ENCODE assay signal across 8 cellular contexts in the genomic region with DNA sequence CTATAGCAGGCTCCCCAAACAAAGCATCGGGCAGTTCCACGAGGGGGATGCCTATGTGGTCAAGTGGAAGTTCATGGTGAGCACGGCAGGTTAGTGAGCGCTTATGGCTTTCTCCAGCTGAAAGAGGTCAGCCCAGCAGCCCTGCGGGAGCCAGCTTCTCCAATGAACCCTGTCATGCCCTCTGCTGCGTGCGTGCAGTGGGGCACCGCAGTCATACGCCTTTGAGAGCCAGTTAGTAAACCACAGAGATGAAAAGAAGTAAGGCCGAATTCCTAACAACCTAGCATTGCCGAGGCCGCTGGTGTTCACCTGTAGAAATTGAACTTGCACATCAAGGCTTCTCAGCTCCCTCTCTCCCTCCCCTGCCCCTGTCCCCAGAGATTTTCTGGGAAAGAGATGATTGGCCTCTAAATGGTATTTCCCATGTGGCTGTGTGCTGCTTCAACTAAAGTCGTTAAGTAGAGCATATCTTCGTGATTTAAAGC.
DNase-seq lines count a peak whose midpoint lies in the region; ATAC-seq and TF ChIP-seq lines count a peak whose summit lies in the region.
"Not testable (repeated sequence)": the region's sequence is repeated elsewhere in the genome, so short reads cannot be mapped to it uniquely, and the experiment has no call there.

No MANE protein-coding gene starts in this region.

- peak overlapping the region; percentile 99 for H3K4me2 ChIP-seq in OCI-LY7 (ENCODE audit: low read length)

- peaks cover 36% of the 10 kb centered on the region for H3K36me3 Mint-ChIP-seq in activated CD4-positive, alpha-beta memory T cell treated with anti-CD3 and anti-CD28 coated beads, Interleukin-2, amount 10 ng/mL, durations not matched to agents 7 days and 5 days (ENCODE audit: low read depth)
- peaks cover 14 to 50% of the 10 kb centered on the region in 2 donors for H3K36me3 Mint-ChIP-seq in activated naive CD4-positive, alpha-beta T cell treated with anti-CD3 and anti-CD28 coated beads, Interleukin-2, amount 50 U/mL, for 72 hours
- H3K36me3 Mint-ChIP-seq in naive thymus-derived CD4-positive, alpha-beta T cell; stimulated activated naive CD8-positive, alpha-beta T cell treated with anti-CD3 and anti-CD28 coated beads, Interleukin-15, Interleukin-2, amounts not matched to agents 100 ng/mL and 50 ng/mL, for 24 hours (ENCODE audit: low read depth): not testable (repeated sequence)

- H3K79me2 ChIP-seq in OCI-LY7 (ENCODE audit: insufficient read depth, low read depth, low read length): peaks cover 28% of the 10 kb centered on the region

- POLR2A ChIA-PET in OCI-LY7 (lab: Charles Lee): interaction anchor here (0.6 to 3.4 kb wide), 4 partner anchors 12 to 1242 kb away, joined by 3 to 12 read pairs (median 4); no protein-coding TSS in a partner anchor
- POLR2A ChIA-PET in activated CD4-positive, alpha-beta memory T cell treated with anti-CD3 and anti-CD28 coated beads, Interleukin-2, amount 10 ng/mL, durations not matched to agents 7 days and 5 days (lab: Charles Lee): interaction anchor here (0.8 to 7.1 kb wide), 8 partner anchors 9 to 1041 kb away, joined by 3 to 149 read pairs (median 8); a partner anchor contains a TSS
- POLR2A ChIA-PET in naive thymus-derived CD4-positive, alpha-beta T cell (lab: Charles Lee): interaction anchor here (1.4 to 3.1 kb wide), 4 partner anchors 9 to 1056 kb away, joined by 3 to 15 read pairs (median 4); no protein-coding TSS in a partner anchor

- H3K27ac Mint-ChIP-seq in activated CD4-positive, alpha-beta memory T cell treated with anti-CD3 and anti-CD28 coated beads, Interleukin-2, amount 10 ng/mL, durations not matched to agents 7 days and 5 days: peak overlapping the region; percentile 99
- H3K27ac Mint-ChIP-seq in activated naive CD4-positive, alpha-beta T cell treated with anti-CD3 and anti-CD28 coated beads, Interleukin-2, amount 50 U/mL, for 72 hours: peak overlapping the region; percentile 96 to 100
- H3K27ac Mint-ChIP-seq in naive thymus-derived CD4-positive, alpha-beta T cell: peak overlapping the region; percentile 88 to 99 (median 97)
- H3K27ac Mint-ChIP-seq in stimulated activated naive CD8-positive, alpha-beta T cell treated with anti-CD3 and anti-CD28 coated beads, Interleukin-15, Interleukin-2, amounts not matched to agents 100 ng/mL and 50 ng/mL, for 24 hours: peak overlapping the region; percentile 95

- H3K4me3 Mint-ChIP-seq in activated CD4-positive, alpha-beta memory T cell treated with anti-CD3 and anti-CD28 coated beads, Interleukin-2, amount 10 ng/mL, durations not matched to agents 7 days and 5 days: peak overlapping the region; percentile 82
- H3K4me3 Mint-ChIP-seq in naive thymus-derived CD4-positive, alpha-beta T cell: peak overlapping the region; percentile 76 to 98 (median 90)
- peak overlapping the region; percentile 87 for H3K4me3 Mint-ChIP-seq in stimulated activated naive CD8-positive, alpha-beta T cell treated with anti-CD3 and anti-CD28 coated beads, Interleukin-15, Interleukin-2, amounts not matched to agents 100 ng/mL and 50 ng/mL, for 24 hours

- not testable (repeated sequence) for H3K9me3 Mint-ChIP-seq in activated CD4-positive, alpha-beta memory T cell treated with anti-CD3 and anti-CD28 coated beads, Interleukin-2, amount 10 ng/mL, durations not matched to agents 7 days and 5 days; activated naive CD4-positive, alpha-beta T cell treated with anti-CD3 and anti-CD28 coated beads, Interleukin-2, amount 50 U/mL, for 72 hours; naive thymus-derived CD4-positive, alpha-beta T cell; stimulated activated naive CD8-positive, alpha-beta T cell treated with anti-CD3 and anti-CD28 coated beads, Interleukin-15, Interleukin-2, amounts not matched to agents 100 ng/mL and 50 ng/mL, for 24 hours

- H3K36me3 ChIP-seq in OCI-LY7 (ENCODE audit: insufficient read depth, low read length); naive thymus-derived CD4-positive, alpha-beta T cell (ENCODE audit: control insufficient read depth in 2 of 3, insufficient read depth in 3 of 3, low read length in 3 of 3): not testable (repeated sequence)

- ATAC-seq in GM18517 (IDR thresholded peaks at IDR 0.05; ENCODE audit: unreplicated experiment) (peak; percentile 1), GM21717 (IDR thresholded peaks at IDR 0.05; ENCODE audit: unreplicated experiment) (peak; percentile 6), HG03354 (IDR thresholded peaks at IDR 0.05; ENCODE audit: poor library complexity, severe bottlenecking, unreplicated experiment) (peak; percentile 6)
- peak; percentile 6 to 35 for ATAC-seq in activated naive CD4-positive, alpha-beta T cell treated with anti-CD3 and anti-CD28 coated beads, Interleukin-2, amount 50 U/mL, for 72 hours
- peak; percentile 28 for ATAC-seq in naive thymus-derived CD4-positive, alpha-beta T cell

- not testable (repeated sequence) for DNase-seq in OCI-LY7 (ENCODE audit: low spot score)
- DNase-seq in activated CD4-positive, alpha-beta memory T cell treated with anti-CD3 and anti-CD28 coated beads, Interleukin-2, amount 10 ng/mL, durations not matched to agents 7 days and 5 days: peak; percentile 70
- DNase-seq in activated naive CD4-positive, alpha-beta T cell treated with anti-CD3 and anti-CD28 coated beads, Interleukin-2, amount 50 U/mL, for 72 hours (ENCODE audit: low spot score in 2 of 2): peak; percentile 49 to 79
- peak in 8 of 9 donors; percentile 34 to 53 (median 46) for DNase-seq in naive thymus-derived CD4-positive, alpha-beta T cell

- H3K9me2 ChIP-seq in OCI-LY7 (ENCODE audit: insufficient read depth, low read length): not testable (repeated sequence)

- H3K4me1 Mint-ChIP-seq in activated CD4-positive, alpha-beta memory T cell treated with anti-CD3 and anti-CD28 coated beads, Interleukin-2, amount 10 ng/mL, durations not matched to agents 7 days and 5 days: peaks cover 69% of the 10 kb centered on the region
- H3K4me1 Mint-ChIP-seq in naive thymus-derived CD4-positive, alpha-beta T cell: peaks cover 33 to 77% (median 67%) of the 10 kb centered on the region in 7 donors
- H3K4me1 Mint-ChIP-seq in stimulated activated naive CD8-positive, alpha-beta T cell treated with anti-CD3 and anti-CD28 coated beads, Interleukin-15, Interleukin-2, amounts not matched to agents 100 ng/mL and 50 ng/mL, for 24 hours (ENCODE audit: low read depth): peaks cover 71% of the 10 kb centered on the region

- H3K4me1 ChIP-seq in OCI-LY7 (ENCODE audit: insufficient read depth, low read length, poor library complexity, severe bottlenecking): peaks cover 88% of the 10 kb centered on the region
- peaks cover 53 to 54% of the 10 kb centered on the region in 2 donors for H3K4me1 ChIP-seq in naive thymus-derived CD4-positive, alpha-beta T cell (ENCODE audit: control insufficient read depth in 2 of 2, insufficient read depth in 2 of 2, low read length in 2 of 2)

- BruUV-seq in OCI-LY7 (replicated peaks; lab: Mats Ljungman, UMichigan): TSS peak; percentile 58

- H3K27me3 ChIP-seq in naive thymus-derived CD4-positive, alpha-beta T cell (ENCODE audit: control insufficient read depth in 2 of 2, insufficient read depth in 2 of 2, low read length in 2 of 2): not testable (repeated sequence)

- H3K4me3 ChIP-seq in OCI-LY7 (ENCODE audit: low read depth, low read length, poor library complexity, severe bottlenecking): peak overlapping the region; percentile 76
- peak overlapping the region; percentile 63 for H3K4me3 ChIP-seq in naive thymus-derived CD4-positive, alpha-beta T cell (ENCODE audit: low read length)

- H3K27me3 Mint-ChIP-seq in activated CD4-positive, alpha-beta memory T cell treated with anti-CD3 and anti-CD28 coated beads, Interleukin-2, amount 10 ng/mL, durations not matched to agents 7 days and 5 days; naive thymus-derived CD4-positive, alpha-beta T cell; stimulated activated naive CD8-positive, alpha-beta T cell treated with anti-CD3 and anti-CD28 coated beads, Interleukin-15, Interleukin-2, amounts not matched to agents 100 ng/mL and 50 ng/mL, for 24 hours: not testable (repeated sequence)

- H3K27ac ChIP-seq in OCI-LY7 (ENCODE audit: low read depth, low read length, poor library complexity, severe bottlenecking): peak overlapping the region; percentile 100
- H3K27ac ChIP-seq in naive thymus-derived CD4-positive, alpha-beta T cell (ENCODE audit: low read depth, low read length): peak overlapping the region; percentile 86

- H2AFZ ChIP-seq in OCI-LY7 (ENCODE audit: low read length): not testable (repeated sequence)

- intact Hi-C loops in OCI-LY7 (cut with micrococcal nuclease; ENCODE audit: unreplicated experiment): loop anchor here (2.0 to 10.0 kb wide), 7 partner anchors 268 to 1673 kb away; a partner anchor contains a TSS
- intact Hi-C loops in naive thymus-derived CD4-positive, alpha-beta T cell (cut with micrococcal nuclease): loop anchor here (1.0 to 10.0 kb wide), 13 partner anchors 8 to 1670 kb away; a partner anchor contains a TSS

- H4K20me1 ChIP-seq in OCI-LY7 (ENCODE audit: insufficient read depth, low read length): not testable (repeated sequence)

- not testable (repeated sequence) for H3K9me3 ChIP-seq in OCI-LY7 (ENCODE audit: low read length); naive thymus-derived CD4-positive, alpha-beta T cell (ENCODE audit: control insufficient read depth in 2 of 3, low read length in 3 of 3)

- CTCF ChIA-PET in OCI-LY7 (lab: Charles Lee; ENCODE audit: unreplicated experiment): interaction anchor here (0.6 kb wide), 1 partner anchor 14 kb away, joined by 3 read pairs; no protein-coding TSS in a partner anchor
- CTCF ChIA-PET in activated CD4-positive, alpha-beta memory T cell treated with anti-CD3 and anti-CD28 coated beads, Interleukin-2, amount 10 ng/mL, durations not matched to agents 7 days and 5 days (lab: Charles Lee): interaction anchor here (1.2 to 5.6 kb wide), 7 partner anchors 9 to 44 kb away, joined by 3 to 84 read pairs (median 4); no protein-coding TSS in a partner anchor
- CTCF ChIA-PET in naive thymus-derived CD4-positive, alpha-beta T cell (lab: Charles Lee): interaction anchor here (0.6 to 2.4 kb wide), 5 partner anchors 11 to 80 kb away, joined by 3 to 13 read pairs (median 6); no protein-coding TSS in a partner anchor

- TF ChIP-seq CTCF in OCI-LY7 (conservative IDR thresholded peaks at IDR 0.05; ENCODE audit: low read length): not testable (repeated sequence)
